In the genomic region with DNA sequence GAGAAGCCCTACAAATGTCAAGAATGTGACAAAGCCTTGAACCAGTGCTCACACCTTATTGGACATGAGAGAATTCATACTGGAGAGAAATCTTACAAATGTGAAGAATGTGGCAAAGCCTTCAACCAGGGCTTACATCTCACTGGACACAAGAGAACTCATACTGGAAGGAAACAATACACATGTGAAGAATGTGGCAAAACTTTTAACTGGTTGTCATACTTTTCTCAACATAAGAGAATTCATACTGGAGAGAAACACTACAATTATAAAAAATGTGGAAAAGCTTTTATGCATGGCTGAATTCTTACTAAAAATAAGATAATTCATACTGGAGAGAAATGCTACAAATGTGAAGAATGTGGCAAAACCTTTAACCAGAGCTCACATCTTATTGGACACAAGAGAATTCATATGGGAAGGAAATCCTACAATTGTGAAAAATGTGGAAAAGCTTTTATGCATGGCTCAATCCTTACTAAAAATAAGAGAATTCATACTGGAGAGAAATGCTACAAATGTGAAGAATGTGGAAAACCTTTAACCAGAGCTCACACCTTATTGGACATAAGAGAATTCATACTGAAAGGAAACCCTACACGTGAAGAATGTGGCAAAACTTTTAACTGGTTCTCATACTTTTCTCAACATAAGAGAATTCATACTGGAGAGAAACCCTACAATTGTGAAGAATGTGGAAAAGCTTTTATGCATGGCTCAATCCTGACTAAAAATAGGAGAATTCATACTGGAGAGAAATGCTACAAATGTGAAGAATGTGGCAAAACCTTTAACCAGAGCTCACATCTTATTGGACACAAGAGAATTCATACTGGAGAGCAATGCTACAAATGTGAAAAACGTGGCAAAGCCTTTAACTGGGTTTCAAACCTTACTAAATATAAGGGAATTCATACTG, we compare ENCODE assay signal across 8 cellular contexts.
DNase-seq lines count a peak whose midpoint lies in the region; ATAC-seq, FAIRE-seq and TF ChIP-seq lines count a peak whose summit lies in the region.
"Not testable (repeated sequence)": the region's sequence is repeated elsewhere in the genome, so short reads cannot be mapped to it uniquely, and the experiment has no call there.

No MANE protein-coding gene starts in this region.

- not testable (repeated sequence) for H3K4me1 ChIP-seq in A549; HCT116 (ENCODE audit: control insufficient read depth in 1 of 2, insufficient read depth in 2 of 2, low read length in 2 of 2); GM12878 (ENCODE audit: control insufficient read depth, insufficient read depth, low read length); H1 (replicated peaks in 1 of 4; ENCODE audit: control insufficient read depth in 3 of 4, insufficient read depth in 4 of 4, low read length in 3 of 4); mesenchymal stem cell (ENCODE audit: control insufficient read depth, insufficient read depth, low read depth, low read length)

- not testable (repeated sequence) for H4K20me1 ChIP-seq in HCT116 (ENCODE audit: insufficient read depth); GM12878 (ENCODE audit: control insufficient read depth, insufficient read depth); H1 (replicated peaks in 1 of 2; ENCODE audit: control insufficient read depth in 1 of 2, insufficient read depth in 2 of 2, low read length in 2 of 2)

- not testable (repeated sequence) for H2BK120ac ChIP-seq in H1 (replicated peaks; ENCODE audit: low read depth, low read length); mesenchymal stem cell (ENCODE audit: low read depth, low read length)

- not testable (repeated sequence) for H4K5ac ChIP-seq in H1 (ENCODE audit: insufficient read length, low read depth, low read length)

- not testable (repeated sequence) for H4K91ac ChIP-seq in H1 (replicated peaks; ENCODE audit: insufficient read length, low read length); mesenchymal stem cell (ENCODE audit: low read length)

- not testable (repeated sequence) for H3K14ac ChIP-seq in H1 (ENCODE audit: insufficient read length); mesenchymal stem cell (ENCODE audit: low read length in 2 of 2)

- POLR2A ChIA-PET in A549 (lab: Yijun Ruan, JAX); HCT116 (lab: Charles Lee); GM12878 (lab: Charles Lee); H1 (lab: Charles Lee; ENCODE audit: partially characterized antibody): not testable (repeated sequence)

- TF ChIP-seq EP300 in A549 (IDR thresholded peaks at IDR 0.05); GM12878 (IDR thresholded peaks at IDR 0.05; ENCODE audit: borderline replicate concordance in 1 of 2, control insufficient read depth in 1 of 2, low read depth in 2 of 2, low read length in 2 of 2); H1 (IDR thresholded peaks at IDR 0.05; ENCODE audit: borderline replicate concordance in 1 of 2, low read depth in 2 of 2, low read length in 2 of 2): not testable (repeated sequence)

- SMC1A ChIA-PET in GM12878 (lab: Charles Lee; ENCODE audit: uncharacterized antibody, unreplicated experiment), result not testable (repeated sequence)

- not testable (repeated sequence) for H3K4me3 ChIP-seq in A549; HCT116 (replicated peaks in 1 of 2; ENCODE audit: low read depth in 1 of 2, low read length in 2 of 2); GM12878; H1 (ENCODE audit: extremely low read depth in 1 of 4, insufficient read depth in 2 of 4, low read depth in 3 of 4, low read length in 4 of 4)
- peak overlapping the region in 1 of 2 experiments; percentile 53 for H3K4me3 ChIP-seq in mesenchymal stem cell (ENCODE audit: insufficient read depth in 1 of 2, low read depth in 1 of 2, low read length in 2 of 2)

- RAD21 ChIA-PET in HCT116 (lab: Charles Lee; ENCODE audit: low non-redundant PET in 1 of 2, low total read pairs in 2 of 2, uncharacterized antibody in 2 of 2, unreplicated experiment in 2 of 2); GM12878 (lab: Charles Lee; ENCODE audit: unreplicated experiment): not testable (repeated sequence)

- not testable (repeated sequence) for TF ChIP-seq CTCF in A549 (IDR thresholded peaks at IDR 0.05); HCT116 (IDR thresholded peaks at IDR 0.05 in 2 of 3, conservative IDR thresholded peaks at IDR 0.05 in 1 of 3; ENCODE audit: borderline replicate concordance in 1 of 3, insufficient read depth in 1 of 3, low read depth in 2 of 3, low read length in 2 of 3); GM12878 (IDR thresholded peaks at IDR 0.05 in 2 of 3, conservative IDR thresholded peaks at IDR 0.05 in 1 of 3; ENCODE audit: control insufficient read depth in 2 of 3, extremely low read depth in 1 of 3, insufficient read depth in 1 of 3, low read depth in 3 of 3, low read length in 3 of 3); H1 (IDR thresholded peaks at IDR 0.05; ENCODE audit: control extremely low read depth in 1 of 3, insufficient read depth in 1 of 3, low read depth in 1 of 3, low read length in 3 of 3)

- TF ChIP-seq POLR2A in A549 (IDR thresholded peaks at IDR 0.05; ENCODE audit: low read length); HCT116 (IDR thresholded peaks at IDR 0.05; ENCODE audit: borderline replicate concordance, extremely low read depth, insufficient read depth, insufficient read length); GM12878 (IDR thresholded peaks at IDR 0.05; ENCODE audit: low read depth, low read length); H1 (IDR thresholded peaks at IDR 0.05; ENCODE audit: control extremely low read depth in 1 of 2, low read depth in 2 of 2, low read length in 2 of 2): not testable (repeated sequence)

- not testable (repeated sequence) for H4K8ac ChIP-seq in H1 (ENCODE audit: extremely low read depth, insufficient read depth, low read length); mesenchymal stem cell (ENCODE audit: low read length)

- H3K4me2 ChIP-seq in A549; HCT116 (ENCODE audit: low read length); GM12878 (ENCODE audit: control insufficient read depth, insufficient read depth); H1 (ENCODE audit: insufficient read depth in 1 of 2, low read depth in 2 of 2, low read length in 2 of 2); mesenchymal stem cell (ENCODE audit: low read length, poor library complexity, severe bottlenecking): not testable (repeated sequence)

- intact Hi-C loops in HCT116 (cut with micrococcal nuclease); GM12878 (cut with micrococcal nuclease; ENCODE audit: unreplicated experiment): not testable (repeated sequence)

- not testable (repeated sequence) for H2AK5ac ChIP-seq in H1 (ENCODE audit: low read depth, low read length); mesenchymal stem cell (ENCODE audit: low read length, severe bottlenecking)

- CTCF ChIA-PET in A549 (lab: Yijun Ruan, JAX); HCT116 (lab: Charles Lee); GM12878 (lab: Yijun Ruan, JAX); H1 (lab: Charles Lee; ENCODE audit: partially characterized antibody): not testable (repeated sequence)

- H3K9me3 ChIP-seq in A549 (peaks cover 66% of the 10 kb centered on the region), HCT116 (ENCODE audit: control insufficient read depth in 1 of 2, insufficient read depth in 1 of 2, low read depth in 1 of 2, low read length in 2 of 2) (peaks cover 40 to 47% of the 10 kb centered on the region in 2 experiments; a peak in 3 of 4 replicates), H1 (ENCODE audit: insufficient read depth in 2 of 2, low read depth in 1 of 2, low read length in 1 of 2) (peaks cover 58 to 74% of the 10 kb centered on the region in 2 experiments), mesenchymal stem cell (ENCODE audit: control insufficient read depth, low read length) (peaks cover 94% of the 10 kb centered on the region)
- not testable (repeated sequence) for H3K9me3 ChIP-seq in GM12878 (replicated peaks; ENCODE audit: control insufficient read depth, insufficient read depth, low read length)

- H2BK12ac ChIP-seq in H1 (ENCODE audit: low read depth, low read length); mesenchymal stem cell (ENCODE audit: low read length in 2 of 2): not testable (repeated sequence)

- H3K79me2 ChIP-seq in HCT116 (ENCODE audit: insufficient read depth, low read length); GM12878 (ENCODE audit: control insufficient read depth, insufficient read depth, low read length); H1 (ENCODE audit: control insufficient read depth in 1 of 2, insufficient read depth in 2 of 2, low read length in 2 of 2): not testable (repeated sequence)

- H2AFZ ChIP-seq in HCT116 (ENCODE audit: low read depth, low read length, poor library complexity, severe bottlenecking); GM12878 (ENCODE audit: control insufficient read depth, low read depth, low read length); H1 (ENCODE audit: low read length); mesenchymal stem cell (ENCODE audit: low read depth, low read length): not testable (repeated sequence)

- H3K4ac ChIP-seq in H1 (replicated peaks; ENCODE audit: insufficient read length, low read depth, low read length); mesenchymal stem cell (ENCODE audit: low read depth in 1 of 2, low read length in 2 of 2): not testable (repeated sequence)

- not testable (repeated sequence) for FAIRE-seq in A549 (lab: Jason Lieb, UNC); GM12878 (lab: Jason Lieb, UNC); H1 (lab: Jason Lieb, UNC)
- peak; percentile 8 for FAIRE-seq in frontal cortex (lab: Jason Lieb, UNC)

- not testable (repeated sequence) for H3K79me1 ChIP-seq in H1 (ENCODE audit: low read depth, low read length); mesenchymal stem cell (replicated peaks; ENCODE audit: low read length, poor library complexity, severe bottlenecking)

- ATAC-seq in A549, HCT116, GM12878: not testable (repeated sequence)

- H3K23me2 ChIP-seq in H1 (ENCODE audit: low read depth, low read length), result not testable (repeated sequence)

- not testable (repeated sequence) for TF ChIP-seq RAD21 in A549 (conservative IDR thresholded peaks at IDR 0.05 in 1 of 2, IDR thresholded peaks at IDR 0.05 in 1 of 2); HCT116 (IDR thresholded peaks at IDR 0.05; ENCODE audit: low read depth); GM12878 (IDR thresholded peaks at IDR 0.05; ENCODE audit: insufficient read depth, low read depth, low read length); H1 (IDR thresholded peaks at IDR 0.05 in 1 of 2, conservative IDR thresholded peaks at IDR 0.05 in 1 of 2; ENCODE audit: low read depth in 2 of 2, low read length in 2 of 2)

- H3K56ac ChIP-seq in H1 (replicated peaks; ENCODE audit: insufficient read length, low read depth, low read length), result not testable (repeated sequence)

- not testable (repeated sequence) for H3K27me3 ChIP-seq in HCT116 (ENCODE audit: insufficient read depth, low read length); GM12878 (replicated peaks in 1 of 2; ENCODE audit: control insufficient read depth in 2 of 2, insufficient read depth in 2 of 2, low read length in 1 of 2); H1 (replicated peaks in 1 of 4; ENCODE audit: control insufficient read depth in 3 of 4, extremely low read depth in 1 of 4, insufficient read depth in 3 of 4, low read length in 3 of 4); mesenchymal stem cell (ENCODE audit: control insufficient read depth in 1 of 2, insufficient read depth in 1 of 2, low read length in 2 of 2)

- not testable (repeated sequence) for H3K9me2 ChIP-seq in HCT116 (ENCODE audit: insufficient read depth)

- in situ Hi-C loops in KBM-7 (cut with MboI; ENCODE audit: low pct_unique_long_range_greater_than_20kb, low sequenced_read_pairs); GM12878 (cut with MboI): not testable (repeated sequence)

- not testable (repeated sequence) for H3K18ac ChIP-seq in H1 (ENCODE audit: extremely low read depth, low read length); mesenchymal stem cell (ENCODE audit: low read depth in 1 of 2, low read length in 2 of 2)

- 9% methylated on average over 2 of the region's 2 CpGs for WGBS in A549 (ENCODE audit: missing lambda C conversion rate)
- WGBS in GM12878 (ENCODE audit: insufficient coverage, insufficient replicate concordance, low lambda C conversion rate, missing lambda C conversion rate), result 0% methylated on average over 2 of the region's 2 CpGs
- 33% methylated on average over 2 of the region's 2 CpGs; no CpG with 5 or more reads in 1 of the 2 experiments for WGBS in H1 (ENCODE audit: extremely low coverage in 1 of 2, insufficient coverage in 1 of 2, insufficient read length in 1 of 2, insufficient replicate concordance in 2 of 2, low coverage in 1 of 2, low lambda C conversion rate in 2 of 2, missing lambda C conversion rate in 1 of 2), 2 experiments
- WGBS in mesenchymal stem cell, result no CpG with 5 or more reads among the region's 2 CpGs

- H2BK15ac ChIP-seq in H1 (ENCODE audit: low read length); mesenchymal stem cell (ENCODE audit: low read depth, poor library complexity, severe bottlenecking): not testable (repeated sequence)

- H3K23ac ChIP-seq in H1 (ENCODE audit: insufficient read length); mesenchymal stem cell (ENCODE audit: low read length in 2 of 2): not testable (repeated sequence)

- not testable (repeated sequence) for H2BK5ac ChIP-seq in H1 (ENCODE audit: low read depth, low read length); mesenchymal stem cell (ENCODE audit: low read depth, low read length, poor library complexity, severe bottlenecking)

- H3K36me3 ChIP-seq in HCT116 (ENCODE audit: control insufficient read depth in 1 of 2, insufficient read depth in 2 of 2, low read length in 2 of 2); GM12878 (ENCODE audit: control insufficient read depth in 2 of 2, insufficient read depth in 2 of 2, low read length in 1 of 2); H1 (ENCODE audit: control insufficient read depth in 2 of 4, insufficient read depth in 4 of 4, low read length in 3 of 4); mesenchymal stem cell (ENCODE audit: control insufficient read depth in 1 of 2, insufficient read depth in 2 of 2, low read depth in 1 of 2, low read length in 2 of 2): not testable (repeated sequence)

- DNase-seq in A549 (ENCODE audit: low read depth in 1 of 2, low spot score in 1 of 2); HCT116 (ENCODE audit: low read depth, low spot score); GM12878 (ENCODE audit: low read depth, low spot score); H1 (ENCODE audit: low read depth in 1 of 2, low spot score in 2 of 2); frontal cortex (ENCODE audit: low spot score in 2 of 2): not testable (repeated sequence)
- DNase-seq in KBM-7, result peak; percentile 10
- DNase-seq in RPMI7951 (ENCODE audit: low read depth), result peak; percentile 3
- peak; percentile 2 for DNase-seq in mesenchymal stem cell

- not testable (repeated sequence) for H3K9ac ChIP-seq in HCT116 (ENCODE audit: low read length); GM12878 (ENCODE audit: control insufficient read depth, insufficient read depth, low read length); H1 (replicated peaks in 1 of 4; ENCODE audit: extremely low read depth in 1 of 4, low read depth in 3 of 4, low read length in 3 of 4); mesenchymal stem cell (ENCODE audit: low read length)

- H3K27ac ChIP-seq in A549; HCT116 (ENCODE audit: low read depth, low read length); GM12878 (ENCODE audit: control insufficient read depth, insufficient read depth); H1 (ENCODE audit: low read depth, low read length); mesenchymal stem cell (ENCODE audit: low read length, poor library complexity, severe bottlenecking): not testable (repeated sequence)

- BruUV-seq in HCT116 (replicated peaks; lab: Mats Ljungman, UMichigan); GM12878 (replicated peaks; lab: Mats Ljungman, UMichigan): not testable (repeated sequence)

- H2BK20ac ChIP-seq in H1 (ENCODE audit: low read length), result not testable (repeated sequence)
